21 cellular contexts compared by ENCODE assay signal in the genomic region with DNA sequence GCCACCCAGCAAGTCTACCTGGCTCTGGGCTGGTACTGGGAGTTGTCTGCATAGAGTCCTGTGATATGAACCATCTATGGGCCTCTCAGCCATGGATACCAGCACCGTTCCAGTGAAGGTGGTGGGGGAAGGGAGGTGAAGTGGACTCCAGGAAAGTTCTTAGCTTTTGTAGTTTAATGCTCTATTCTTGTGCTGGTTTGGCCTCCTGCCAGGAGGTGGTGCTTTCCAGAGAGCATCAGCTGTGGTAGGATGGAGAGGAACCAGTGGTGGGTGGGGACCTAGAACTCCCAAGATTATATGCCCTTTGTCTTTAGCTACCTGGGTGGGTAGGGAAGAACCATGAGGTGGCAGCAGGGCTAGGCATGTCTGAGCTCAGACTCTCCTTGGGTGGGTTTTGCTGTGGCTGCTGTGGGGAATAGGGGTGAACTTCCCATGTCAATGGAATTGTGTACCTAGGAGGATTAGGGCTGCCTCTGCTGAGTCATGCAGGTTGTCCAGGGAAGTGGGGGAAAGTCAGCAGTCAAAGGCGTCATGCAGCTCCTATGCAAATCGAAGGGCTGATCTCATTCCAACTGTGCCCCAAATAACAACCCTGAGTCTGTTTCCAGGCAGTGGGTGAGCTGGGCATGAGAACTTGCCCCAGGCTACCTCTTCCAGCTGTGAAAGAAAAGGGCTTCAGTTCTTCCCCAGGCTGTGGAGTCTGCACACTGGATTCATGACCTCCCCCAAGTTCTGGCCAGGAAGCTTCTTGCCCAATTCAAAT. TPM values are rescaled to one million over a fixed set of nuclear protein-coding genes. Genes with fewer than 3 reads are reported as not detected.
"Had no signal": no experiment of that assay in that cellular context is flagged by ENCODE, and none has a peak within 500 bp of the region (broad histone marks: within the 10 kb centered on the region; RNA-seq: fewer than 3 reads in every experiment).

No MANE protein-coding gene starts in this region.

- H3K27ac Mint-ChIP-seq: activated CD8-positive, alpha-beta memory T cell treated with anti-CD3 and anti-CD28 coated beads, Interleukin-2, amount 10 ng/mL, durations not matched to agents 7 days and 5 days; activated naive CD4-positive, alpha-beta T cell treated with anti-CD3 and anti-CD28 coated beads, Interleukin-2, amount 50 U/mL, for 24 hours; activated T-cell treated with anti-CD3 and anti-CD28 coated beads, Interleukin-2, amount 50 U/mL, for 24 hours had no signal

- H3K4me1 ChIP-seq: gastroesophageal sphincter, left ventricle myocardium inferior, prostate gland, upper lobe of left lung had no signal

- ATAC-seq: activated CD4-positive, CD25-positive, alpha-beta regulatory T cell treated with anti-CD3 and anti-CD28 coated beads, Interleukin-2, amount 50 U/mL, for 24 hours; activated CD8-positive, alpha-beta memory T cell treated with anti-CD3 and anti-CD28 coated beads, Interleukin-2, amount 10 ng/mL, durations not matched to agents 7 days and 5 days; gastroesophageal sphincter; natural killer cell treated with Interleukin-12 subunit alpha and Interleukin-12 subunit beta and Interleukin-15 and Interleukin-18, amount 100 ng/mL, for 72 hours; sciatic nerve had no signal

- H3K4me1 Mint-ChIP-seq: activated naive CD4-positive, alpha-beta T cell treated with anti-CD3 and anti-CD28 coated beads, Interleukin-2, amount 50 U/mL, for 24 hours had no signal

- DNase-seq: activated CD4-positive, alpha-beta T cell treated with anti-CD3 and anti-CD28 coated beads, Interleukin-2, amount 50 U/mL, for 48 hours; activated CD8-positive, alpha-beta memory T cell treated with anti-CD3 and anti-CD28 coated beads, Interleukin-2, amount 10 ng/mL, durations not matched to agents 7 days and 5 days; activated effector memory CD4-positive, alpha-beta T cell treated with Interleukin-2 at 50 U/mL for 16 hours; activated T-cell treated with anti-CD3 and anti-CD28 coated beads, Interleukin-2, amount 50 U/mL, for 24 hours; brain microvascular endothelial cell; islet precursor cell; left ventricle myocardium inferior; mesenchymal stem cell; nucleus accumbens; stimulated activated CD4-positive, alpha-beta T cell treated with anti-CD3 and anti-CD28 coated beads, Interleukin-12 subunit alpha, Interleukin-12 subunit beta, amount 100 ng/mL, for 4 hours; stimulated activated naive CD4-positive, alpha-beta T cell treated with Interleukin-2 at 50 U/mL for 16 hours; upper lobe of left lung had no signal

- H3K27me3 ChIP-seq: brain microvascular endothelial cell, gastroesophageal sphincter, upper lobe of left lung had no signal

- H3K4me3 ChIP-seq: gastroesophageal sphincter, left ventricle myocardium inferior, prostate gland, upper lobe of left lung had no signal

- H3K9me3 ChIP-seq: prostate gland had no signal

- H3K27ac ChIP-seq: brain microvascular endothelial cell, gastroesophageal sphincter, left ventricle myocardium inferior, prostate gland, upper lobe of left lung had no signal

- H3K36me3 ChIP-seq: brain microvascular endothelial cell, gastroesophageal sphincter, left ventricle myocardium inferior, prostate gland, upper lobe of left lung had no signal

- H3K4me3 Mint-ChIP-seq: activated CD8-positive, alpha-beta memory T cell treated with anti-CD3 and anti-CD28 coated beads, Interleukin-2, amount 10 ng/mL, durations not matched to agents 7 days and 5 days; activated naive CD4-positive, alpha-beta T cell treated with anti-CD3 and anti-CD28 coated beads, Interleukin-2, amount 50 U/mL, for 24 hours; activated T-cell treated with anti-CD3 and anti-CD28 coated beads, Interleukin-2, amount 50 U/mL, for 24 hours; natural killer cell treated with Interleukin-12 subunit alpha and Interleukin-12 subunit beta and Interleukin-15 and Interleukin-18, amount 100 ng/mL, for 72 hours had no signal

RNA-seq across cellular contexts. Expression of a gene that starts 14.3 kb away (rescaled TPM):
- total RNA-seq: cerebellum, dermis microvascular lymphatic vessel endothelial cell, fibroblast of lung, left ventricle myocardium inferior had no signal
- polyA plus RNA-seq: fibroblast of lung had no signal

RNA-seq across cellular contexts. Expression of a gene that starts 19.2 kb away (rescaled TPM):
- total RNA-seq: activated CD8-positive, alpha-beta memory T cell treated with anti-CD3 and anti-CD28 coated beads, Interleukin-2, amount 10 ng/mL, durations not matched to agents 7 days and 5 days; cerebellum; dermis microvascular lymphatic vessel endothelial cell; fibroblast of lung; natural killer cell treated with Interleukin-12 subunit alpha and Interleukin-12 subunit beta and Interleukin-15 and Interleukin-18, amount 100 ng/mL, for 72 hours had no signal
- polyA plus RNA-seq: fibroblast of lung had no signal

RNA-seq across cellular contexts. Expression of a gene that starts 38.8 kb away (rescaled TPM):
- total RNA-seq: cerebellum, dermis microvascular lymphatic vessel endothelial cell, fibroblast of lung had no signal
- polyA plus RNA-seq: fibroblast of lung had no signal
